In genomic region chr12:109850518-109850917, GRCh38 we compare ENCODE assay signal across 4 cellular contexts. TPM values are rescaled to one million over a fixed set of nuclear protein-coding genes. Genes with fewer than 3 reads are reported as not detected.
"Had no signal": no experiment of that assay in that cellular context is flagged by ENCODE, and none has a peak within 500 bp of the region (broad histone marks: within the 10 kb centered on the region; RNA-seq: fewer than 3 reads in every experiment).

No MANE protein-coding gene starts in this region.

RNA-seq across cellular contexts. Expression of gene TRPV4, which starts 17.3 kb away (rescaled TPM):
- total RNA-seq: natural killer cell; natural killer cell treated with Interleukin-12 subunit alpha and Interleukin-12 subunit beta and Interleukin-15 and Interleukin-18, amount 100 ng/mL, for 72 hours; occipital lobe had no signal
- polyA plus RNA-seq: neural cell had no signal
